Comparison of ENCODE assay signal across 6 cellular contexts in genomic region chr5:10995891-10996290, GRCh38.
"Had no signal": no experiment of that assay in that cellular context is flagged by ENCODE, and none has a peak within 500 bp of the region (broad histone marks: within the 10 kb centered on the region; RNA-seq: fewer than 3 reads in every experiment).

No MANE protein-coding gene starts in this region.

- H3K27ac ChIP-seq: HL-60 had no signal

- FAIRE-seq: HepG2, HTR-8/SVneo, K562 had no signal

- DNase-seq: IMR-90, KBM-7 had no signal

- H3K4me3 ChIP-seq: K562 had no signal
